Comparison of ENCODE assay signal across 8 cellular contexts in the genomic region with DNA sequence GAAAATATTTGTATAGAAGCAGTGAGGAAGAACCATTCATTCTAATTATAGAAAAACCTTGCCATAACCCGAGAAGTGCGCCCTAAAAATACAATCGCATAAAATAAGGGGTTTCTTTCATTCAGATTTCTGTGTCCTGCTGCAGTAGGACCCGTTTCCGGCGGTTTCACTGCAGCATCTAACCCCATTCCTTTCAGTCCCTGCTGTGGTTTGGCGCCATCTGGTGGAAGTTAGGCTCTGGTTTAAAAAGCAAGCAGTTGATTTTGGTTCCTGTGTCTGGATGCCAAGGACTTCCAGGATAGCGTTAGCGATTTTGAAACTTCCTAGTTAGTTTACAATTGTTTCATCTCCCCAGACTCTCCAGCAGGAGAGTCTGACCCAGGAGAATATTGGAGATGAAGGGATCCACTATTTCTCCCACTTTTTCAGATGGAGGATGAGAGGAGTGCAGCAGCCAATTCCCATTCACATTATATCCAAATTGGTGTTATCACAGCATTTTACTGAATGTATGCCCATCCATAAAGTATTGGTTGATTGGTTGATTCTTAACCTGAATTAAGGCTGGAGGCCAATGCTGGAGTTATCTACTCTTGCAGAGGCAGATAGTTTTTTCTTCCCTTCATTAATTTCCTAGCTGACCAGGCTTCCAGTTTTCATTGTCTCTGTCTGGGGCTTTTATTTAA.
DNase-seq lines count a peak whose midpoint lies in the region; ATAC-seq and TF ChIP-seq lines count a peak whose summit lies in the region.

No MANE protein-coding gene starts in this region.

- DNase-seq in Panc1 (ENCODE audit: low read depth, low spot score): peak; percentile 80
- DNase-seq in activated T-cell treated with anti-CD3 and anti-CD28 coated beads, Interleukin-2, amount 50 U/mL, for 72 hours: peak; percentile 69 to 71
- peak; percentile 74 for DNase-seq in fibroblast of the conjunctiva (ENCODE audit: low read depth)
- peak; percentile 88 to 91 for DNase-seq in suprapubic skin (ENCODE audit: low spot score in 2 of 2)

- peak; percentile 97 for TF ChIP-seq CTCF in DOHH2 (IDR thresholded peaks at IDR 0.05; ENCODE audit: low read depth, low read length, poor library complexity, severe bottlenecking)
- TF ChIP-seq CTCF in KMS-11 (conservative IDR thresholded peaks at IDR 0.05; ENCODE audit: low read depth, low read length): peak; percentile 98
- TF ChIP-seq CTCF in Panc1 (IDR thresholded peaks at IDR 0.05): peak; percentile 93
- peak; percentile 64 for TF ChIP-seq CTCF in neutrophil (IDR thresholded peaks at IDR 0.05)
- peak; percentile 61 to 81 for TF ChIP-seq CTCF in suprapubic skin (IDR thresholded peaks at IDR 0.05)

- H3K4me1 ChIP-seq in DOHH2 (ENCODE audit: control insufficient read depth, low read length) (no peaks in the 10 kb centered on the region), KMS-11 (ENCODE audit: low read depth, poor library complexity, severe bottlenecking) (peaks cover 36% of the 10 kb centered on the region), Panc1 (ENCODE audit: control insufficient read depth, insufficient read depth, low read length) (no peaks in the 10 kb centered on the region), neutrophil (ENCODE audit: control insufficient read depth in 1 of 2, insufficient read depth in 1 of 2, low read depth in 1 of 2, low read length in 1 of 2) (no peaks in the 10 kb centered on the region), suprapubic skin (peaks cover 6% of the 10 kb centered on the region)

- CTCF ChIA-PET in Panc1 (lab: Charles Lee): no interaction called here

- H3K27ac Mint-ChIP-seq in activated T-cell treated with anti-CD3 and anti-CD28 coated beads, Interleukin-2, amount 50 U/mL, for 72 hours: no peak overlapping the region

- no peaks in the 10 kb centered on the region for H3F3A ChIP-seq in DOHH2 (ENCODE audit: control insufficient read depth, insufficient read depth)

- H3K36me3 ChIP-seq in DOHH2 (ENCODE audit: control insufficient read depth, low read length) (no peaks in the 10 kb centered on the region), KMS-11 (ENCODE audit: insufficient read depth) (no peaks in the 10 kb centered on the region), Panc1 (ENCODE audit: control insufficient read depth, insufficient read depth, low read length) (no peaks in the 10 kb centered on the region), neutrophil (no peaks in the 10 kb centered on the region), suprapubic skin (no peaks in the 10 kb centered on the region)

- no peaks in the 10 kb centered on the region for H3K4me1 Mint-ChIP-seq in activated T-cell treated with anti-CD3 and anti-CD28 coated beads, Interleukin-2, amount 50 U/mL, for 72 hours (ENCODE audit: low read depth)

- no peak overlapping the region for H3K4me3 ChIP-seq in DOHH2 (ENCODE audit: low read length)
- H3K4me3 ChIP-seq in KMS-11 (IDR thresholded peaks at IDR 0.05; ENCODE audit: insufficient read depth, low read depth, low read length): no peak overlapping the region
- peak overlapping the region in 1 of 2 experiments; percentile 25; a peak in 2 of 4 replicates for H3K4me3 ChIP-seq in Panc1 (ENCODE audit: low read depth in 2 of 2, low read length in 2 of 2)
- H3K4me3 ChIP-seq in neutrophil (ENCODE audit: low read depth in 1 of 2, low read length in 1 of 2): no peak overlapping the region
- no peak overlapping the region for H3K4me3 ChIP-seq in suprapubic skin

- H3K27me3 ChIP-seq in DOHH2 (ENCODE audit: control insufficient read depth, low read length): no peaks in the 10 kb centered on the region
- no peaks in the 10 kb centered on the region for H3K27me3 ChIP-seq in KMS-11 (ENCODE audit: insufficient read depth, low read depth)
- H3K27me3 ChIP-seq in Panc1 (ENCODE audit: control insufficient read depth, insufficient read depth, low read length): no peaks in the 10 kb centered on the region
- no peaks in the 10 kb centered on the region for H3K27me3 ChIP-seq in neutrophil
- no peaks in the 10 kb centered on the region for H3K27me3 ChIP-seq in suprapubic skin

- no peaks in the 10 kb centered on the region for H3K9me3 ChIP-seq in DOHH2 (ENCODE audit: control insufficient read depth, insufficient read depth, low read length)
- H3K9me3 ChIP-seq in Panc1 (ENCODE audit: control insufficient read depth, insufficient read depth, low read depth, low read length): no peaks in the 10 kb centered on the region
- H3K9me3 ChIP-seq in neutrophil: no peaks in the 10 kb centered on the region
- H3K9me3 ChIP-seq in suprapubic skin: no peaks in the 10 kb centered on the region

- POLR2A ChIA-PET in Panc1 (lab: Charles Lee): no interaction called here

- H4K20me1 ChIP-seq in DOHH2 (ENCODE audit: control insufficient read depth, insufficient read depth, low read depth, low read length) (no peaks in the 10 kb centered on the region), KMS-11 (ENCODE audit: insufficient read depth) (no peaks in the 10 kb centered on the region)

- no peaks in the 10 kb centered on the region for H3K36me3 Mint-ChIP-seq in activated T-cell treated with anti-CD3 and anti-CD28 coated beads, Interleukin-2, amount 50 U/mL, for 72 hours (ENCODE audit: insufficient read depth in 2 of 2)

- no TSS peak for BruUV-seq in Panc1 (replicated peaks; lab: Mats Ljungman, UMichigan)

- 0% methylated on average over 9 of the region's 9 CpGs for WGBS in suprapubic skin

- no peak overlapping the region for H3K9ac ChIP-seq in KMS-11

- peak overlapping the region; percentile 70 for H2AFZ ChIP-seq in KMS-11 (ENCODE audit: low read depth)

- ATAC-seq in GM21786 (IDR thresholded peaks at IDR 0.05; ENCODE audit: unreplicated experiment): peak; percentile 90
- ATAC-seq in Panc1: peak; percentile 96
- peak; percentile 35 to 58 for ATAC-seq in activated T-cell treated with anti-CD3 and anti-CD28 coated beads, Interleukin-2, amount 50 U/mL, for 72 hours (replicated peaks in 1 of 2)

- intact Hi-C loops in Panc1 (cut with micrococcal nuclease; ENCODE audit: unreplicated experiment): loop anchor here (1.0 to 10.0 kb wide), 4 partner anchors 128 to 528 kb away; partner anchors contain the start of gene CACNA2D1

- H3K4me2 ChIP-seq in DOHH2 (ENCODE audit: low read length): no peak overlapping the region
- peak overlapping the region; percentile 25 for H3K4me2 ChIP-seq in KMS-11

- H3K4me3 Mint-ChIP-seq in activated T-cell treated with anti-CD3 and anti-CD28 coated beads, Interleukin-2, amount 50 U/mL, for 72 hours: no peak overlapping the region

- H3K9me2 ChIP-seq in DOHH2 (replicated peaks; ENCODE audit: control insufficient read depth, low read length): no peaks in the 10 kb centered on the region

- no peak overlapping the region for H3K27ac ChIP-seq in DOHH2 (ENCODE audit: low read depth, low read length)
- H3K27ac ChIP-seq in KMS-11: no peak overlapping the region
- H3K27ac ChIP-seq in Panc1 (ENCODE audit: low read length): no peak overlapping the region
- no peak overlapping the region for H3K27ac ChIP-seq in neutrophil
- no peak overlapping the region for H3K27ac ChIP-seq in suprapubic skin

- TF ChIP-seq POLR2A in suprapubic skin (IDR thresholded peaks at IDR 0.05): no peak

- H3K27me3 Mint-ChIP-seq in activated T-cell treated with anti-CD3 and anti-CD28 coated beads, Interleukin-2, amount 50 U/mL, for 72 hours (ENCODE audit: low read depth): no peaks in the 10 kb centered on the region

- in situ Hi-C loops in Panc1 (cut with HindIII; ENCODE audit: low pct_unique_long_range_greater_than_20kb, low sequenced_read_pairs): no loop called here

- H3K79me2 ChIP-seq in DOHH2 (ENCODE audit: control insufficient read depth, low read length) (no peaks in the 10 kb centered on the region), KMS-11 (ENCODE audit: insufficient read depth, low read depth) (no peaks in the 10 kb centered on the region)

- TF ChIP-seq EP300 in suprapubic skin (IDR thresholded peaks at IDR 0.05): no peak

- H3K9me3 Mint-ChIP-seq in activated T-cell treated with anti-CD3 and anti-CD28 coated beads, Interleukin-2, amount 50 U/mL, for 72 hours: no peaks in the 10 kb centered on the region
